Comparison of ENCODE assay signal across 19 cellular contexts in genomic region chr4:176441594-176441993, GRCh38.
"Had no signal": no experiment of that assay in that cellular context is flagged by ENCODE, and none has a peak within 500 bp of the region (broad histone marks: within the 10 kb centered on the region; RNA-seq: fewer than 3 reads in every experiment).

No MANE protein-coding gene starts in this region.

- H3K9me3 Mint-ChIP-seq: activated CD4-positive, alpha-beta memory T cell treated with anti-CD3 and anti-CD28 coated beads for 36 hours; activated T-helper 1 cell treated with anti-CD3 and anti-CD28 coated beads, Interleukin-12 subunit alpha, Interleukin-12 subunit beta, Interleukin-2, Interleukin-4 antibody, amounts not matched to agents 30 ng/mL and 10 ng/mL and 1 ng/mL, durations not matched to agents 14 hours and 24 hours and 36 hours; memory B cell had no signal

- DNase-seq: activated CD4-positive, alpha-beta memory T cell treated with anti-CD3 and anti-CD28 coated beads for 36 hours; activated CD4-positive, alpha-beta T cell treated with anti-CD3 and anti-CD28 coated beads for 1 hour; activated T-cell treated with anti-CD3 and anti-CD28 coated beads for 4 hours; amniotic stem cell; effector memory CD8-positive, alpha-beta T cell; esophagus squamous epithelium; immature natural killer cell; mucosa of descending colon; naive B cell; stimulated activated CD4-positive, alpha-beta T cell treated with anti-CD3 and anti-CD28 coated beads, Interleukin-2, amount 100 ng/mL, for 24 hours; stimulated activated naive CD4-positive, alpha-beta T cell treated with Interleukin-2 at 50 U/mL for 16 hours; WERI-Rb-1 had no signal

- H3K27ac Mint-ChIP-seq: activated CD4-positive, alpha-beta memory T cell treated with anti-CD3 and anti-CD28 coated beads for 36 hours; activated naive CD8-positive, alpha-beta T cell; activated T-helper 1 cell treated with anti-CD3 and anti-CD28 coated beads, Interleukin-12 subunit alpha, Interleukin-12 subunit beta, Interleukin-2, Interleukin-4 antibody, amounts not matched to agents 30 ng/mL and 10 ng/mL and 1 ng/mL, durations not matched to agents 14 hours and 24 hours and 36 hours; effector memory CD8-positive, alpha-beta T cell; immature natural killer cell; memory B cell; naive B cell had no signal

- H3K4me1 Mint-ChIP-seq: immature natural killer cell had no signal

- H3K36me3 Mint-ChIP-seq: activated CD4-positive, alpha-beta memory T cell treated with anti-CD3 and anti-CD28 coated beads for 36 hours; activated naive CD8-positive, alpha-beta T cell; immature natural killer cell; memory B cell; naive B cell had no signal

- H3K27ac ChIP-seq: esophagus squamous epithelium, prostate gland, right atrium auricular region, tibial nerve, WERI-Rb-1 had no signal

- H3K27me3 Mint-ChIP-seq: activated CD4-positive, alpha-beta memory T cell treated with anti-CD3 and anti-CD28 coated beads for 36 hours; activated naive CD8-positive, alpha-beta T cell; effector memory CD8-positive, alpha-beta T cell; naive B cell had no signal

- ATAC-seq: effector memory CD8-positive, alpha-beta T cell; mucosa of descending colon had no signal

- H3K4me1 ChIP-seq: esophagus squamous epithelium, prostate gland, right atrium auricular region, tibial nerve had no signal

- H3K27me3 ChIP-seq: esophagus squamous epithelium, right atrium auricular region, tibial nerve had no signal

- H3K4me3 Mint-ChIP-seq: activated CD4-positive, alpha-beta memory T cell treated with anti-CD3 and anti-CD28 coated beads for 36 hours; activated naive CD8-positive, alpha-beta T cell; activated T-helper 1 cell treated with anti-CD3 and anti-CD28 coated beads, Interleukin-12 subunit alpha, Interleukin-12 subunit beta, Interleukin-2, Interleukin-4 antibody, amounts not matched to agents 30 ng/mL and 10 ng/mL and 1 ng/mL, durations not matched to agents 14 hours and 24 hours and 36 hours; effector memory CD8-positive, alpha-beta T cell; immature natural killer cell; memory B cell; naive B cell; neural crest cell had no signal
